Comparison of ENCODE assay signal across 20 cellular contexts in genomic region chr7:125383324-125383723, GRCh38.
DNase-seq lines count a peak whose midpoint lies in the region; ATAC-seq, FAIRE-seq and TF ChIP-seq lines count a peak whose summit lies in the region.
"Had no signal": no experiment of that assay in that cellular context is flagged by ENCODE, and none has a peak within 500 bp of the region (broad histone marks: within the 10 kb centered on the region; RNA-seq: fewer than 3 reads in every experiment).

No MANE protein-coding gene starts in this region.

- no peak for TF ChIP-seq POLR2A in NB4 (IDR thresholded peaks at IDR 0.05; ENCODE audit: extremely low read depth, insufficient read length)
- TF ChIP-seq POLR2A in GM12878 (IDR thresholded peaks at IDR 0.05; ENCODE audit: low read depth, low read length), result no peak

- RAD21 ChIA-PET in GM12878 (lab: Charles Lee; ENCODE audit: unreplicated experiment), result no interaction called here

- ATAC-seq in GM12878, result no peak
- no peak for ATAC-seq in left lung
- ATAC-seq: naive thymus-derived CD4-positive, alpha-beta T cell; psoas muscle had no signal

- POLR2A ChIA-PET in GM12878 (lab: Charles Lee), result no interaction called here

- H3K79me2 ChIP-seq in GM12878 (ENCODE audit: control insufficient read depth, insufficient read depth, low read length), result no peaks in the 10 kb centered on the region

- no TSS peak for BruUV-seq in GM12878 (replicated peaks; lab: Mats Ljungman, UMichigan)

- TF ChIP-seq EP300 in GM12878 (IDR thresholded peaks at IDR 0.05; ENCODE audit: borderline replicate concordance in 1 of 2, control insufficient read depth in 1 of 2, low read depth in 2 of 2, low read length in 2 of 2), result no peak

- TF ChIP-seq CTCF in GM13976 (IDR thresholded peaks at IDR 0.05; ENCODE audit: borderline replicate concordance, control extremely low read depth, extremely low read depth, insufficient read depth, missing control alignments) (peak; percentile 13), NB4 (IDR thresholded peaks at IDR 0.05; ENCODE audit: low read depth, low read length) (no peak), GM12878 (IDR thresholded peaks at IDR 0.05 in 2 of 3, conservative IDR thresholded peaks at IDR 0.05 in 1 of 3; ENCODE audit: control insufficient read depth in 2 of 3, extremely low read depth in 1 of 3, insufficient read depth in 1 of 3, low read depth in 3 of 3, low read length in 3 of 3) (no peak), left lung (IDR thresholded peaks at IDR 0.05) (no peak)

- in situ Hi-C loops in GM13976 (cut with MboI; ENCODE audit: low sequenced_read_pairs, unreplicated experiment), result no loop called here
- in situ Hi-C loops in GM12878 (cut with MboI), result no loop called here

- H3K9ac ChIP-seq in GM12878 (ENCODE audit: control insufficient read depth, insufficient read depth, low read length), result no peak overlapping the region

- WGBS in GM12878 (ENCODE audit: insufficient coverage, insufficient replicate concordance, low lambda C conversion rate, missing lambda C conversion rate), result 0% methylated on average over 2 of the region's 2 CpGs

- H2AFZ ChIP-seq in GM12878 (ENCODE audit: control insufficient read depth, low read depth, low read length), result no peak overlapping the region

- DNase-seq in DMS53 (lab: John Stamatoyannopoulos, UW) (peak; percentile 42), GM13976 (ENCODE audit: low spot score) (peak; percentile 12), NB4 (ENCODE audit: low read depth) (peak; percentile 11), GM12878 (ENCODE audit: low read depth, low spot score) (no peak), cerebellum (ENCODE audit: low spot score) (no peak), middle frontal gyrus (ENCODE audit: extremely low spot score, low spot score) (no peak), left lung (no peak), NCI-H345 (lab: John Stamatoyannopoulos, UW) (no peak)
- DNase-seq: activated CD4-positive, alpha-beta T cell treated with anti-CD3 and anti-CD28 coated beads, Interleukin-2, amount 10 ng/mL, durations not matched to agents 24 days and 14 days; activated CD8-positive, alpha-beta memory T cell treated with anti-CD3 and anti-CD28 coated beads, Interleukin-2, amount 50 U/mL, for 48 hours; activated naive CD4-positive, alpha-beta T cell; foreskin melanocyte; naive thymus-derived CD4-positive, alpha-beta T cell; NCI-H2029; NCI-H526 treated with DMSO at 0.1 percent for 48 hours; psoas muscle had no signal

- H3K27me3 ChIP-seq in GM12878 (replicated peaks in 1 of 2; ENCODE audit: control insufficient read depth in 2 of 2, insufficient read depth in 2 of 2, low read length in 1 of 2), result no peaks in the 10 kb centered on the region
- no peaks in the 10 kb centered on the region for H3K27me3 ChIP-seq in left lung
- H3K27me3 ChIP-seq: ascending aorta had no signal

- H4K20me1 ChIP-seq in GM12878 (ENCODE audit: control insufficient read depth, insufficient read depth), result no peaks in the 10 kb centered on the region

- H3K4me1 ChIP-seq in GM12878 (ENCODE audit: control insufficient read depth, insufficient read depth, low read length), result no peaks in the 10 kb centered on the region
- H3K4me1 ChIP-seq in left lung, result no peaks in the 10 kb centered on the region
- H3K4me1 ChIP-seq: ascending aorta, psoas muscle had no signal

- CTCF ChIA-PET in GM12878 (lab: Yijun Ruan, JAX), result no interaction called here

- intact Hi-C loops in GM12878 (cut with micrococcal nuclease; ENCODE audit: unreplicated experiment) (no loop called here), left lung (cut with DNase I) (no loop called here)

- FAIRE-seq in GM12878 (lab: Jason Lieb, UNC), result no peak
- FAIRE-seq: colon had no signal

- TF ChIP-seq RAD21 in GM12878 (IDR thresholded peaks at IDR 0.05; ENCODE audit: insufficient read depth, low read depth, low read length), result peak; percentile 41

- H3K4me3 ChIP-seq in NB4 (ENCODE audit: low read depth, low read length) (no peak overlapping the region), GM12878 (no peak overlapping the region), left lung (no peak overlapping the region)
- H3K4me3 ChIP-seq: ascending aorta, psoas muscle, smooth muscle cell, thoracic aorta had no signal

- no peak overlapping the region for H3K4me2 ChIP-seq in GM12878 (ENCODE audit: control insufficient read depth, insufficient read depth)
- H3K4me2 ChIP-seq: smooth muscle cell had no signal

- H3K27ac ChIP-seq in GM12878 (ENCODE audit: control insufficient read depth, insufficient read depth) (no peak overlapping the region), left lung (no peak overlapping the region)
- H3K27ac ChIP-seq: ascending aorta, psoas muscle, thoracic aorta had no signal

- H3K9me3 ChIP-seq in GM12878 (replicated peaks; ENCODE audit: control insufficient read depth, insufficient read depth, low read length) (no peaks in the 10 kb centered on the region), left lung (peaks cover 0 to 19% of the 10 kb centered on the region in 2 donors)
- H3K9me3 ChIP-seq: ascending aorta, thoracic aorta had no signal

- H3K36me3 ChIP-seq in GM12878 (ENCODE audit: control insufficient read depth in 2 of 2, insufficient read depth in 2 of 2, low read length in 1 of 2) (no peaks in the 10 kb centered on the region), left lung (no peaks in the 10 kb centered on the region)
- H3K36me3 ChIP-seq: ascending aorta, thoracic aorta had no signal

- SMC1A ChIA-PET in GM12878 (lab: Charles Lee; ENCODE audit: uncharacterized antibody, unreplicated experiment), result interaction anchor here (0.7 kb wide), 1 partner anchor 114 kb away, joined by 3 read pairs; no protein-coding TSS in a partner anchor

TF ChIP-seq in GM12878, 131 proteins besides CTCF, POLR2A, EP300 and RAD21:
- no peak for TF ChIP-seq ELK1 (IDR thresholded peaks at IDR 0.05; ENCODE audit: low read depth, low read length)
- no peak for TF ChIP-seq HDAC6 (IDR thresholded peaks at IDR 0.05; ENCODE audit: unreplicated experiment)
- no peak for TF ChIP-seq YY1 (IDR thresholded peaks at IDR 0.05; ENCODE audit: low read depth, low read length)
- TF ChIP-seq SREBF2 (IDR thresholded peaks at IDR 0.05; ENCODE audit: low read length), result no peak
- TF ChIP-seq BMI1 (IDR thresholded peaks at IDR 0.05; ENCODE audit: borderline replicate concordance), result no peak
- no peak for TF ChIP-seq IRF5 (IDR thresholded peaks at IDR 0.05; ENCODE audit: borderline replicate concordance)
- TF ChIP-seq WRNIP1 (IDR thresholded peaks at IDR 0.05; ENCODE audit: borderline replicate concordance, low read depth, low read length), result no peak
- TF ChIP-seq SMC3 (IDR thresholded peaks at IDR 0.05; ENCODE audit: borderline replicate concordance, low read length), result no peak
- no peak for TF ChIP-seq TAF1 (IDR thresholded peaks at IDR 0.05; ENCODE audit: borderline replicate concordance, low read depth, low read length)
- no peak for TF ChIP-seq CREB1 (IDR thresholded peaks at IDR 0.05; ENCODE audit: low read depth)
- no peak for TF ChIP-seq MXI1 (IDR thresholded peaks at IDR 0.05; ENCODE audit: low read depth, low read length)
TF ChIP-seq in GM12878: peak in this region for 0.

Comparison
In these comparisons a context has a peak if more than half of its experiments do, and no peak if none do; other contexts are left out.
1. DNase-seq: peak in DMS53 (single experiment), GM13976 (single experiment) and NB4 (single experiment); none in GM12878 (single experiment), cerebellum (single experiment), middle frontal gyrus (single experiment), left lung (0 of 2) and NCI-H345 (single experiment).